ENCODE assay signal across 20 cellular contexts in the genomic region with DNA sequence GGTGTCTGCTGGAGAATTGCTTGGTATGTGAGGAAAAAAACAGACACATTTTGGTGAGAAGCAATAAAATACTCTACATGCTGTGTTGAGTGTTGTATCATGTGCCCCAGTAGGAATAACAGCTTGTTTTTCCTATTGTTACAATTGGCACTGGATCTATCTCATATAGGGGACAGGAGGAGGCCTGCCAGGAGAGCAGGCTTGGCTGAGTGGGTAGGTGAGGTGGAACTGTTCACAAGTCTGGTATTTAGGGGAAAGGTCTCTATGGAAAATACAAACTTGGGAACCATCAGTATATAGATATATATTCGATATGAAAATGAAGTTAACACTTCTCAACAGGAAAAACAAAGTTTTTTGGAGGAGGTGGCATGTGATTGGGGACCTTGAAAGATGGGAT. TPM values are rescaled to one million over a fixed set of nuclear protein-coding genes. Genes with fewer than 3 reads are reported as not detected.
"Had no signal": no experiment of that assay in that cellular context is flagged by ENCODE, and none has a peak within 500 bp of the region (broad histone marks: within the 10 kb centered on the region; RNA-seq: fewer than 3 reads in every experiment).

No MANE protein-coding gene starts in this region.

- H3K4me1 ChIP-seq: adrenal gland, ascending aorta, prostate gland had no signal

- H3K4me3 Mint-ChIP-seq: activated CD8-positive, alpha-beta T cell treated with anti-CD3 and anti-CD28 coated beads, Interleukin-2, amount 10 ng/mL, durations not matched to agents 7 days and 5 days; activated T-helper 1 cell treated with anti-CD3 and anti-CD28 coated beads, Interleukin-12 subunit alpha, Interleukin-12 subunit beta, Interleukin-2, Interleukin-4 antibody, amounts not matched to agents 30 ng/mL and 10 ng/mL and 1 ng/mL, durations not matched to agents 14 hours and 24 hours and 36 hours; natural killer cell; stimulated activated naive CD8-positive, alpha-beta T cell treated with anti-CD3 and anti-CD28 coated beads, Interleukin-15, Interleukin-2, amounts not matched to agents 100 ng/mL and 50 ng/mL, for 24 hours had no signal

- H3K27ac ChIP-seq: adrenal gland, ascending aorta, coronary artery, prostate gland, thyroid gland had no signal

- DNase-seq: activated CD4-positive, alpha-beta T cell treated with anti-CD3 and anti-CD28 coated beads for 1 hour; activated CD4-positive, alpha-beta T cell treated with anti-CD3 and anti-CD28 coated beads, Interleukin-2, amount 50 U/mL, for 1 hour; activated CD8-positive, alpha-beta T cell treated with anti-CD3 and anti-CD28 coated beads, Interleukin-2, amount 10 ng/mL, durations not matched to agents 7 days and 5 days; activated gamma-delta T cell treated with Interleukin-2 at 50 U/mL for 16 hours; adrenal gland; foreskin fibroblast; heart right ventricle; islet precursor cell; midbrain; natural killer cell; right cardiac atrium; stimulated activated CD4-positive, alpha-beta T cell treated with anti-CD3 and anti-CD28 coated beads, Interleukin-4, amount 100 ng/mL, for 4 hours; substantia nigra; thyroid gland had no signal

- H3K36me3 Mint-ChIP-seq: natural killer cell had no signal

- H3K27me3 ChIP-seq: adrenal gland, ascending aorta, heart right ventricle, thyroid gland had no signal

- H3K36me3 ChIP-seq: adrenal gland, ascending aorta, heart right ventricle, prostate gland, thyroid gland had no signal

- H3K4me1 Mint-ChIP-seq: natural killer cell had no signal

- H3K4me3 ChIP-seq: adrenal gland, ascending aorta, coronary artery, heart right ventricle, prostate gland, thyroid gland had no signal

- H3K27ac Mint-ChIP-seq: activated CD8-positive, alpha-beta T cell treated with anti-CD3 and anti-CD28 coated beads, Interleukin-2, amount 10 ng/mL, durations not matched to agents 7 days and 5 days; activated T-helper 1 cell treated with anti-CD3 and anti-CD28 coated beads, Interleukin-12 subunit alpha, Interleukin-12 subunit beta, Interleukin-2, Interleukin-4 antibody, amounts not matched to agents 30 ng/mL and 10 ng/mL and 1 ng/mL, durations not matched to agents 14 hours and 24 hours and 36 hours; natural killer cell; stimulated activated naive CD8-positive, alpha-beta T cell treated with anti-CD3 and anti-CD28 coated beads, Interleukin-15, Interleukin-2, amounts not matched to agents 100 ng/mL and 50 ng/mL, for 24 hours had no signal

- H3K9me3 ChIP-seq: adrenal gland, ascending aorta, prostate gland, thyroid gland had no signal

- H3K9me3 Mint-ChIP-seq: natural killer cell; stimulated activated naive CD8-positive, alpha-beta T cell treated with anti-CD3 and anti-CD28 coated beads, Interleukin-15, Interleukin-2, amounts not matched to agents 100 ng/mL and 50 ng/mL, for 24 hours had no signal

RNA-seq across cellular contexts. Expression of gene SH3TC2, which starts 9.5 kb away (rescaled TPM):
- total RNA-seq: activated CD8-positive, alpha-beta T cell treated with anti-CD3 and anti-CD28 coated beads, Interleukin-2, amount 10 ng/mL, durations not matched to agents 7 days and 5 days; activated naive CD4-positive, alpha-beta T cell treated with anti-CD3 and anti-CD28 coated beads, Interleukin-2, amount 50 U/mL, for 72 hours; activated T-helper 1 cell treated with anti-CD3 and anti-CD28 coated beads, Interleukin-12 subunit alpha, Interleukin-12 subunit beta, Interleukin-2, Interleukin-4 antibody, amounts not matched to agents 30 ng/mL and 10 ng/mL and 1 ng/mL, durations not matched to agents 14 hours and 24 hours and 36 hours had no signal
